ENCODE assay signal across 9 cellular contexts in the genomic region with DNA sequence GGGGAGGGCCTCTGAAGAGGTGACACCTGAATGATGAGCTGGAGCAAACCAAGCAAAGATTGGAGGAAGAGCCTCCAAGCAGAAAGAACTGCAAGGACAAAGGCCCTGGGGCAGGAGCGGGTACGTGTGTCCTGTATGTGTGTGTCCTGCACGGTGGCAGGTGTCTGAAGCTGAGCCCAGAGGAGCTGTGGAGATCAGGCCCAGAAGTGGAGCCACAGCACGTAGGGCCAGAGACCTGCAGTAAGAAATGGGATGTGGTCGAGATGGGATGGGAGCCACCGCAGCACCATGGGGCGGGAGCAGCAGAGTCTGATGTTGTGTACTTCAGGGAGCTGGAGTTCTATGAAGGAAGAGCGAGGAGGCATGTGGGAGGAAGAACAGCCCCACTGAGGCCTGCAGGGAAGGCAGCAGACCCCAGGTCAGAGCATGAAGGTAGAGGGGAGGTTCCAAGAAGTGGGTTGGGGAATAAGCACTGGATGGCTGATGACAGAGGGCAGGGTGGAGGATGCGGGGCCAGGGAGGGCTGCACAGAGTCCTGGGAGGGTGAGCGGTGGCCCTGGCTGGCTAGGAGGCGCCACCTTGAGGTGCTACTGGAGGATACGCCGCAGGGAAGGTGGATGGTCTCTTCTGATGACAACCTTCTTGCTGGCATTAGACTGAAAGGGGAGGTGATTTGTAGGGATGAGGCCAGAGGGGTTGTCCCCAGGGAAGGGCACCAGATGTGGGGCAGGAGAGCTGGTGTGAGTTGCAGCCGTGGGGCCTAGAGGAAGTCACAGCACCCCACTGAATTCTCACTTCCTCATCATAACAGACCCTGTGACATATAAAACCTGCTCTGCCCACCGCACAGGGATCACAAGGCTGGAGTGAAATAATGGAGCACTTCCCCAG. TPM values are rescaled to one million over a fixed set of nuclear protein-coding genes. Genes with fewer than 3 reads are reported as not detected.
A peak's percentile ranks its signal among the peaks of the same experiment; 100 is the strongest.
DNase-seq lines count a peak whose midpoint lies in the region; ATAC-seq and TF ChIP-seq lines count a peak whose summit lies in the region.
"Had no signal": no experiment of that assay in that cellular context is flagged by ENCODE, and none has a peak within 500 bp of the region (broad histone marks: within the 10 kb centered on the region; RNA-seq: fewer than 3 reads in every experiment).

No MANE protein-coding gene starts in this region.

- ATAC-seq in GM18867 (IDR thresholded peaks at IDR 0.05; ENCODE audit: unreplicated experiment) (peak; percentile 67), HG03159 (IDR thresholded peaks at IDR 0.05; ENCODE audit: unreplicated experiment) (peak; percentile 59), Panc1 (peak; percentile 79), left cardiac atrium (peak; percentile 69)

- H3K4me3 ChIP-seq in Panc1 (ENCODE audit: low read depth in 2 of 2, low read length in 2 of 2): no peak overlapping the region
- H3K4me3 ChIP-seq: skin epidermis had no signal

- no peak overlapping the region for H3K27ac ChIP-seq in Panc1 (ENCODE audit: low read length)

- H3K9me3 ChIP-seq in Panc1 (ENCODE audit: control insufficient read depth, insufficient read depth, low read depth, low read length): no peaks in the 10 kb centered on the region

- peak; percentile 69 for TF ChIP-seq CTCF in Panc1 (IDR thresholded peaks at IDR 0.05)

- in situ Hi-C loops in Panc1 (cut with HindIII; ENCODE audit: low pct_unique_long_range_greater_than_20kb, low sequenced_read_pairs): no loop called here

- no TSS peak for BruUV-seq in Panc1 (replicated peaks; lab: Mats Ljungman, UMichigan)

- POLR2A ChIA-PET in Panc1 (lab: Charles Lee): no interaction called here

- CTCF ChIA-PET in Panc1 (lab: Charles Lee): interaction anchor here (0.6 kb wide), 1 partner anchor 80 kb away, joined by 3 read pairs; no protein-coding TSS in a partner anchor

- intact Hi-C loops in Panc1 (cut with micrococcal nuclease; ENCODE audit: unreplicated experiment): no loop called here
- intact Hi-C loops in left cardiac atrium (cut with DNase I): loop anchor here (5.0 kb wide), 2 partner anchors 79 to 84 kb away; a partner anchor contains a TSS

- no peaks in the 10 kb centered on the region for H3K4me1 ChIP-seq in Panc1 (ENCODE audit: control insufficient read depth, insufficient read depth, low read length)

- H3K36me3 ChIP-seq in Panc1 (ENCODE audit: control insufficient read depth, insufficient read depth, low read length): no peaks in the 10 kb centered on the region

- DNase-seq in C1 segment of cervical spinal cord (lab: John Stamatoyannopoulos, UW) (peak in 9 of 14 donors; percentile 19 to 56 (median 27)), Panc1 (ENCODE audit: low read depth, low spot score) (no peak), left cardiac atrium (peak; percentile 45), NCI-H226 (no peak)
- peak; percentile 27 for DNase-seq in activated gamma-delta T cell treated with anti-CD3 and anti-CD28 coated beads, Interleukin-2, amount 50 U/mL, for 16 hours (ENCODE audit: low read depth)
- DNase-seq in stimulated activated CD4-positive, alpha-beta T cell treated with anti-CD3 and anti-CD28 coated beads, Interleukin-15, amount 100 ng/mL, for 24 hours: peak; percentile 75

- no peaks in the 10 kb centered on the region for H3K27me3 ChIP-seq in Panc1 (ENCODE audit: control insufficient read depth, insufficient read depth, low read length)

RNA-seq across cellular contexts. Expression of a gene that starts 10.6 kb away (rescaled TPM):
- total RNA-seq in Panc1 (2021; ENCODE audit: unreplicated experiment) (not detected), left cardiac atrium (under 1 TPM; 0.16 to 0.65 TPM)
- polyA plus RNA-seq in Panc1 (2012; ENCODE audit: insufficient read length): not detected

RNA-seq across cellular contexts. Expression of a gene that starts 19.2 kb away (rescaled TPM):
- total RNA-seq in Panc1 (2021; ENCODE audit: unreplicated experiment): 45.2 TPM
- 32.4 TPM for polyA plus RNA-seq in Panc1 (2012; ENCODE audit: insufficient read length)
- 100 to 1,000 TPM; 105 to 113 TPM for total RNA-seq in left cardiac atrium

RNA-seq across cellular contexts. Expression of a gene that starts 38.2 kb away (rescaled TPM):
- total RNA-seq in Panc1 (2021; ENCODE audit: unreplicated experiment): 8.8 TPM
- polyA plus RNA-seq in Panc1 (2012; ENCODE audit: insufficient read length): 3.6 TPM
- total RNA-seq in left cardiac atrium: 10 to 100 TPM; 14.2 to 31.5 TPM

Comparison
In these comparisons a context has a peak if more than half of its experiments do, and no peak if none do; other contexts are left out.
1. DNase-seq: peak in C1 segment of cervical spinal cord (9 of 14), activated gamma-delta T cell treated with anti-CD3 and anti-CD28 coated beads, Interleukin-2, amount 50 U/mL, for 16 hours (single experiment), left cardiac atrium (single experiment) and stimulated activated CD4-positive, alpha-beta T cell treated with anti-CD3 and anti-CD28 coated beads, Interleukin-15, amount 100 ng/mL, for 24 hours (single experiment); none in Panc1 (single experiment) and NCI-H226 (single experiment).
2. Peak in every context shown above with its lines, with median percentiles within 50 percentile points of each other: ATAC-seq.